In genomic region chr9:75190762-75191161, GRCh38 we compare ENCODE assay signal across 17 cellular contexts.
"Had no signal": no experiment of that assay in that cellular context is flagged by ENCODE, and none has a peak within 500 bp of the region (broad histone marks: within the 10 kb centered on the region; RNA-seq: fewer than 3 reads in every experiment).

No MANE protein-coding gene starts in this region.

- H3K4me3 ChIP-seq: cardiac muscle cell, esophagus muscularis mucosa, gastroesophageal sphincter, heart left ventricle had no signal

- FAIRE-seq: endothelial cell of umbilical vein, kidney, TTC549 had no signal

- DNase-seq: activated gamma-delta T cell; activated T-cell treated with anti-CD3 and anti-CD28 coated beads, Interleukin-2, amount 50 U/mL, for 72 hours; amygdala; dermis blood vessel endothelial cell; effector memory CD4-positive, alpha-beta T cell; heart left ventricle; kidney; midbrain; nucleus accumbens; posterior cingulate gyrus; stimulated activated naive CD4-positive, alpha-beta T cell had no signal

- H3K27ac ChIP-seq: cardiac muscle cell, esophagus muscularis mucosa, gastroesophageal sphincter, heart left ventricle had no signal

- H3K4me1 ChIP-seq: esophagus muscularis mucosa, gastroesophageal sphincter, heart left ventricle had no signal

- H3K27me3 ChIP-seq: cardiac muscle cell, esophagus muscularis mucosa, gastroesophageal sphincter, heart left ventricle had no signal

- H3K36me3 ChIP-seq: cardiac muscle cell, esophagus muscularis mucosa, gastroesophageal sphincter, heart left ventricle had no signal

- H3K9me3 ChIP-seq: esophagus muscularis mucosa, gastroesophageal sphincter, heart left ventricle had no signal

- ATAC-seq: gastroesophageal sphincter, heart left ventricle, left lobe of liver had no signal
